Comparison of ENCODE assay signal across 17 cellular contexts in the genomic region with DNA sequence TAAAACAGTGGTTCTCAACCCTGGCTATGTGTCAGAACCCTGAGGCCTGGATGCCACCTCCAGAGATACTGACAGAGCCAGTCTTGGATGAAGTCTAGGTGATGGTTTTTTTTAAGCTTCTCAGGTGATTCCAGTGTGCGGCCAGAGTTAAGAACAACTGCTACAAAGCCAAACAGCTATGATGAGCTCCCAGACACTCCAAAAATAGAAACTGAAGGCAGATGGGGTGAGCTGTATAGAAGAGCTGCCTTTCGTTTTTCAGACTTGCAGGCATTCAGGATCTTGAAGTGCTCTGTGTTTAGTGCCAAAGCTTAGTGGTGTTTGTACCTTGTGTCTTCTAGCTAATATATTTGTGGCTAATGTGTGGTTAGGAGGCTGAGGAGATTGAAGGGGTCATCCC. TPM values are rescaled to one million over a fixed set of nuclear protein-coding genes. Genes with fewer than 3 reads are reported as not detected.
DNase-seq lines count a peak whose midpoint lies in the region; ATAC-seq and TF ChIP-seq lines count a peak whose summit lies in the region.
"Had no signal": no experiment of that assay in that cellular context is flagged by ENCODE, and none has a peak within 500 bp of the region (broad histone marks: within the 10 kb centered on the region; RNA-seq: fewer than 3 reads in every experiment).

No MANE protein-coding gene starts in this region.

- H3K27ac ChIP-seq in right cardiac atrium (ENCODE audit: low read length) (no peak overlapping the region), osteoblast (ENCODE audit: low read depth, low read length) (no peak overlapping the region), stomach (peak overlapping the region in 1 of 5 donors; percentile 47)
- H3K27ac ChIP-seq: C4-2B had no signal

- H3K27me3 ChIP-seq in right cardiac atrium (ENCODE audit: control insufficient read depth, insufficient read depth) (no peaks in the 10 kb centered on the region), osteoblast (ENCODE audit: insufficient read depth, low read length) (no peaks in the 10 kb centered on the region), stomach (no peaks in the 10 kb centered on the region)

- H3K4me2 ChIP-seq in osteoblast (ENCODE audit: insufficient read depth, low read length): no peak overlapping the region
- H3K4me2 ChIP-seq: SK-N-SH had no signal

- H3K9me3 ChIP-seq in right cardiac atrium (ENCODE audit: control insufficient read depth, low read length) (no peaks in the 10 kb centered on the region), osteoblast (ENCODE audit: low read depth, low read length) (no peaks in the 10 kb centered on the region), stomach (no peaks in the 10 kb centered on the region)
- H3K9me3 ChIP-seq: SK-N-SH had no signal

- H3K27me3 Mint-ChIP-seq in chondrocyte (ENCODE audit: low read depth): no peaks in the 10 kb centered on the region

- 65% methylated on average over 2 of the region's 2 CpGs for WGBS in right cardiac atrium
- WGBS in stomach, 5 donors: 67 to 85% (median 81%) methylated on average over 1 to 2 of the region's 2 CpGs

- no peak for TF ChIP-seq POLR2A in stomach (IDR thresholded peaks at IDR 0.05)

- intact Hi-C loops in left ventricle myocardium superior (cut with micrococcal nuclease): no loop called here
- intact Hi-C loops in cardiac septum (cut with DNase I): no loop called here
- intact Hi-C loops in right cardiac atrium (cut with DNase I): no loop called here
- intact Hi-C loops in stomach (cut with DNase I; ENCODE audit: low total_unique reads): no loop called here

- no peaks in the 10 kb centered on the region for H3K4me1 Mint-ChIP-seq in chondrocyte (ENCODE audit: low read depth)

- H3K4me3 ChIP-seq in right cardiac atrium (ENCODE audit: low read length) (no peak overlapping the region), osteoblast (ENCODE audit: insufficient read depth, low read length) (no peak overlapping the region), stomach (no peak overlapping the region)
- H3K4me3 ChIP-seq: K562 had no signal

- H3K79me2 ChIP-seq in osteoblast (ENCODE audit: insufficient read depth, low read length): no peaks in the 10 kb centered on the region

- H3K27ac Mint-ChIP-seq in chondrocyte (ENCODE audit: unreplicated experiment): no peak overlapping the region
- H3K27ac Mint-ChIP-seq: HFFc6 had no signal

- TF ChIP-seq CTCF in osteoblast (IDR thresholded peaks at IDR 0.05; ENCODE audit: extremely low read depth, low read depth, low read length): no peak
- no peak for TF ChIP-seq CTCF in stomach (IDR thresholded peaks at IDR 0.05)
- no peak for TF ChIP-seq CTCF in chondrocyte (IDR thresholded peaks at IDR 0.05)

- ATAC-seq in left ventricle myocardium superior: peak; percentile 66
- ATAC-seq in right cardiac atrium: peak; percentile 37
- ATAC-seq: K562 had no signal

- no peak overlapping the region for H3K4me3 Mint-ChIP-seq in chondrocyte (ENCODE audit: unreplicated experiment)
- H3K4me3 Mint-ChIP-seq: HFFc6 had no signal

- H3K9me3 Mint-ChIP-seq in chondrocyte (ENCODE audit: low read depth): peaks cover 3% of the 10 kb centered on the region
- H3K9me3 Mint-ChIP-seq: HFFc6 had no signal

- no peaks in the 10 kb centered on the region for H4K20me1 ChIP-seq in osteoblast (ENCODE audit: insufficient read depth, low read length)

- no peaks in the 10 kb centered on the region for H3K4me1 ChIP-seq in right cardiac atrium (ENCODE audit: control insufficient read depth, insufficient read depth, low read length)
- H3K4me1 ChIP-seq in osteoblast (ENCODE audit: insufficient read depth, low read length): no peaks in the 10 kb centered on the region
- H3K4me1 ChIP-seq in stomach: peaks cover 0 to 15% (median 5%) of the 10 kb centered on the region in 4 donors

- no peaks in the 10 kb centered on the region for H3K36me3 Mint-ChIP-seq in chondrocyte (ENCODE audit: low read depth)

- H3K36me3 ChIP-seq in osteoblast (ENCODE audit: insufficient read depth, low read length) (no peaks in the 10 kb centered on the region), stomach (no peaks in the 10 kb centered on the region)

- no peak for DNase-seq in left ventricle myocardium superior
- no peak for DNase-seq in cardiac septum (ENCODE audit: low spot score)
- no peak for DNase-seq in right cardiac atrium
- peak; percentile 35 for DNase-seq in osteoblast (ENCODE audit: insufficient read length, low spot score, missing footprints)
- no peak for DNase-seq in DMS114 treated with DMSO at 0.1 percent for 48 hours (lab: John Stamatoyannopoulos, UW; ENCODE audit: unreplicated experiment)
- no peak for DNase-seq in stomach
- no peak for DNase-seq in chondrocyte (ENCODE audit: low spot score)
- DNase-seq: AML-193, DND-41, H7, HFFc6, NCI-H1105 treated with DMSO at 0.1 percent for 48 hours, NCI-H187 treated with DMSO at 0.1 percent for 48 hours, NCI-H526, SK-N-SH had no signal

- H2AFZ ChIP-seq in osteoblast (ENCODE audit: low read length): no peak overlapping the region

- TF ChIP-seq EP300 in stomach (IDR thresholded peaks at IDR 0.05): no peak

RNA-seq across cellular contexts. Expression of gene SCUBE2, which starts 14.2 kb away (rescaled TPM):
- total RNA-seq in left ventricle myocardium superior (0.89 TPM), cardiac septum (3.9 TPM), right cardiac atrium (1 to 10 TPM; 1.6 to 3.6 (median 2.2) TPM), osteoblast (1.8 and 2.7 TPM in 2 replicates), stomach (10 to 100 TPM in 4 of 5 donors, 1 to 10 TPM in 1; 1.7 to 29.8 (median 26.6) TPM), chondrocyte (2.0 to 5.0 TPM (median 4.6 TPM) in 3 replicates)
- polyA plus RNA-seq in right cardiac atrium (0.18 TPM), stomach (10 to 100 TPM; 10.6 to 37.1 (median 14.7) TPM)
